In genomic region chr2:24825883-24826800, GRCh38 we compare ENCODE assay signal across 2 cellular contexts.
TF ChIP-seq lines count a peak whose summit lies in the region.

No MANE protein-coding gene starts in this region.

TF ChIP-seq in HEK293, 187 proteins besides CTCF, POLR2A, EP300 and RAD21:
- TF ChIP-seq ZNF140 (tag by site-specific recombination; IDR thresholded peaks at IDR 0.05) (0 out of 2 replicates have a peak, but pooled peaks have one; percentile 11), ZNF596 (tag by site-specific recombination; IDR thresholded peaks at IDR 0.05) (no peak), ZNF629 (tag by site-specific recombination; IDR thresholded peaks at IDR 0.05) (no peak), ZBTB48 (tag by site-specific recombination; IDR thresholded peaks at IDR 0.05) (no peak), GLI2 (tag by site-specific recombination; IDR thresholded peaks at IDR 0.05; ENCODE audit: borderline replicate concordance, low read depth) (no peak), ZNF335 (tag by site-specific recombination; conservative IDR thresholded peaks at IDR 0.05) (no peak)
- TF ChIP-seq, protein P1, sequence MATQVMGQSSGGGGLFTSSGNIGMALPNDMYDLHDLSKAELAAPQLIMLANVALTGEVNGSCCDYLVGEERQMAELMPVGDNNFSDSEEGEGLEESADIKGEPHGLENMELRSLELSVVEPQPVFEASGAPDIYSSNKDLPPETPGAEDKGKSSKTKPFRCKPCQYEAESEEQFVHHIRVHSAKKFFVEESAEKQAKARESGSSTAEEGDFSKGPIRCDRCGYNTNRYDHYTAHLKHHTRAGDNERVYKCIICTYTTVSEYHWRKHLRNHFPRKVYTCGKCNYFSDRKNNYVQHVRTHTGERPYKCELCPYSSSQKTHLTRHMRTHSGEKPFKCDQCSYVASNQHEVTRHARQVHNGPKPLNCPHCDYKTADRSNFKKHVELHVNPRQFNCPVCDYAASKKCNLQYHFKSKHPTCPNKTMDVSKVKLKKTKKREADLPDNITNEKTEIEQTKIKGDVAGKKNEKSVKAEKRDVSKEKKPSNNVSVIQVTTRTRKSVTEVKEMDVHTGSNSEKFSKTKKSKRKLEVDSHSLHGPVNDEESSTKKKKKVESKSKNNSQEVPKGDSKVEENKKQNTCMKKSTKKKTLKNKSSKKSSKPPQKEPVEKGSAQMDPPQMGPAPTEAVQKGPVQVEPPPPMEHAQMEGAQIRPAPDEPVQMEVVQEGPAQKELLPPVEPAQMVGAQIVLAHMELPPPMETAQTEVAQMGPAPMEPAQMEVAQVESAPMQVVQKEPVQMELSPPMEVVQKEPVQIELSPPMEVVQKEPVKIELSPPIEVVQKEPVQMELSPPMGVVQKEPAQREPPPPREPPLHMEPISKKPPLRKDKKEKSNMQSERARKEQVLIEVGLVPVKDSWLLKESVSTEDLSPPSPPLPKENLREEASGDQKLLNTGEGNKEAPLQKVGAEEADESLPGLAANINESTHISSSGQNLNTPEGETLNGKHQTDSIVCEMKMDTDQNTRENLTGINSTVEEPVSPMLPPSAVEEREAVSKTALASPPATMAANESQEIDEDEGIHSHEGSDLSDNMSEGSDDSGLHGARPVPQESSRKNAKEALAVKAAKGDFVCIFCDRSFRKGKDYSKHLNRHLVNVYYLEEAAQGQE (tag by site-specific recombination; IDR thresholded peaks at IDR 0.05), result no peak

TF ChIP-seq in GM12878, 131 proteins besides CTCF, POLR2A, EP300 and RAD21 (continued from another document):
- TF ChIP-seq HDAC2 (IDR thresholded peaks at IDR 0.05), result no peak
- no peak for TF ChIP-seq GATAD2B (conservative IDR thresholded peaks at IDR 0.05; ENCODE audit: low read depth)
- TF ChIP-seq KAT2A (conservative IDR thresholded peaks at IDR 0.05; ENCODE audit: control insufficient read depth, low read depth, low read length), result no peak
- TF ChIP-seq ATF7 (IDR thresholded peaks at IDR 0.05; ENCODE audit: low read depth), result 0 out of 2 replicates have a peak, but pooled peaks have one; percentile 12
